In the genomic region with DNA sequence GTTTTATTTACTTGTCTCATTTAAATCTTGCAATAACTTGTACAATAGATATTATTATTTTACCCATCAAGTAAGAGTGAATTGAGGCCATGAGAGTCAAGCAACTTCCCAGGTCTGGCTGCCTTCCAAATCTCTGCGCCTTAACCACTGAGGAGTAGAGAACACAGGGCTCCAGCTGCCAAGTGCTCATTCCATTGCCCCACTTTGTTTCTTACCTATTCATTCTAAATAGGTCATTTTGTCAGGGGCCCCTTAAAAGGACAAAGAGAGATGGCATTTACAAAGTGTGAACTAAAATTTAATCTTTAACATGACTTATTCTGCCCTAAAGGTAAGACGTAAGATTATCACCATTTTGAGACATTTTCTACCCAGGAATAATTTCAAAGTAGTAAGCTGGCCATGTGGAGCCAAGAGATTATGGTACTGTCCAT, we compare ENCODE assay signal across 8 cellular contexts. TPM values are rescaled to one million over a fixed set of nuclear protein-coding genes. Genes with fewer than 3 reads are reported as not detected.
DNase-seq lines count a peak whose midpoint lies in the region; ATAC-seq and TF ChIP-seq lines count a peak whose summit lies in the region.

No MANE protein-coding gene starts in this region.

- H3K9ac ChIP-seq in smooth muscle cell (ENCODE audit: low read depth) = peak overlapping the region; percentile 100

- H2AFZ ChIP-seq in OCI-LY7 (ENCODE audit: low read length) (no peak overlapping the region), smooth muscle cell (ENCODE audit: low read depth) (no peak overlapping the region)

- BruUV-seq in OCI-LY7 (replicated peaks; lab: Mats Ljungman, UMichigan) = no TSS peak

- DNase-seq in EL (peak; percentile 75), OCI-LY7 (ENCODE audit: low spot score) (no peak), brain microvascular endothelial cell (peak; percentile 43), iris pigment epithelial cell (ENCODE audit: low read depth) (peak; percentile 85), smooth muscle cell (lab: John Stamatoyannopoulos, UW; ENCODE audit: unreplicated experiment) (no peak)

- H3K27ac ChIP-seq in 22Rv1 (0 out of 2 replicates have a peak overlapping the region, but pooled peaks have one; percentile 3), OCI-LY7 (ENCODE audit: low read depth, low read length, poor library complexity, severe bottlenecking) (no peak overlapping the region), brain microvascular endothelial cell (no peak overlapping the region), smooth muscle cell (ENCODE audit: low read depth) (no peak overlapping the region)

- H3K79me2 ChIP-seq in OCI-LY7 (ENCODE audit: insufficient read depth, low read depth, low read length) = peaks cover 90% of the 10 kb centered on the region
- H3K79me2 ChIP-seq in smooth muscle cell (ENCODE audit: low read depth) = peaks cover 68% of the 10 kb centered on the region

- H3K4me2 ChIP-seq in OCI-LY7 (ENCODE audit: low read length) (peak overlapping the region; percentile 96), smooth muscle cell (peak overlapping the region; percentile 93)

- H4K20me1 ChIP-seq in OCI-LY7 (ENCODE audit: insufficient read depth, low read length) (peaks cover 58% of the 10 kb centered on the region), smooth muscle cell (ENCODE audit: low read depth) (peaks cover 82% of the 10 kb centered on the region)

- H3K36me3 ChIP-seq in OCI-LY7 (ENCODE audit: insufficient read depth, low read length) (peaks cover 81% of the 10 kb centered on the region), brain microvascular endothelial cell (replicated peaks) (peaks cover 25% of the 10 kb centered on the region), smooth muscle cell (ENCODE audit: low read depth) (peaks cover 22% of the 10 kb centered on the region)

- H3F3A ChIP-seq in smooth muscle cell (ENCODE audit: low read depth) = peaks cover 8% of the 10 kb centered on the region

- intact Hi-C loops in OCI-LY7 (cut with micrococcal nuclease; ENCODE audit: unreplicated experiment) = loop anchor here (10.0 kb wide), 1 partner anchor 543 kb away; the partner anchor contains the start of gene SNRPE

- H3K9me3 ChIP-seq in OCI-LY7 (ENCODE audit: low read length) = no peaks in the 10 kb centered on the region
- no peaks in the 10 kb centered on the region for H3K9me3 ChIP-seq in smooth muscle cell (replicated peaks; ENCODE audit: low read depth)

- H3K27me3 ChIP-seq in brain microvascular endothelial cell (replicated peaks) (no peaks in the 10 kb centered on the region), smooth muscle cell (ENCODE audit: low read depth) (no peaks in the 10 kb centered on the region)

- H3K4me1 ChIP-seq in OCI-LY7 (ENCODE audit: insufficient read depth, low read length, poor library complexity, severe bottlenecking) = peaks cover 34% of the 10 kb centered on the region
- H3K4me1 ChIP-seq in smooth muscle cell (ENCODE audit: low read depth) = peaks cover 9% of the 10 kb centered on the region

- WGBS in smooth muscle cell (ENCODE audit: low lambda C conversion rate) = 0% methylated on average over 2 of the region's 2 CpGs

- in situ Hi-C loops in brain microvascular endothelial cell (cut with HindIII; ENCODE audit: low pct_ligation_motif_present, low sequenced_read_pairs) = no loop called here

- no peaks in the 10 kb centered on the region for H3K9me2 ChIP-seq in OCI-LY7 (ENCODE audit: insufficient read depth, low read length)

- H3K4me3 ChIP-seq in OCI-LY7 (ENCODE audit: low read depth, low read length, poor library complexity, severe bottlenecking) (peak overlapping the region; percentile 98), brain microvascular endothelial cell (ENCODE audit: low read depth, low read length) (peak overlapping the region; percentile 100), smooth muscle cell (peak overlapping the region; percentile 91)

- CTCF ChIA-PET in OCI-LY7 (lab: Charles Lee; ENCODE audit: unreplicated experiment) = no interaction called here

- TF ChIP-seq CTCF in 22Rv1 (IDR thresholded peaks at IDR 0.05) (no peak), OCI-LY7 (conservative IDR thresholded peaks at IDR 0.05; ENCODE audit: low read length) (no peak), brain microvascular endothelial cell (IDR thresholded peaks at IDR 0.05; ENCODE audit: low read depth, low read length, missing control alignments) (no peak), smooth muscle cell (IDR thresholded peaks at IDR 0.05; ENCODE audit: borderline replicate concordance, insufficient read depth, poor library complexity, severe bottlenecking) (no peak)

- ATAC-seq in activated CD4-positive, CD25-positive, alpha-beta regulatory T cell treated with anti-CD3 and anti-CD28 coated beads, Interleukin-2, amount 50 U/mL, for 24 hours = no peak
- ATAC-seq in HG02588 (IDR thresholded peaks at IDR 0.05; ENCODE audit: unreplicated experiment) = no peak

- POLR2A ChIA-PET in OCI-LY7 (lab: Charles Lee) = interaction anchor here (0.9 to 1.0 kb wide), 2 partner anchors 9 to 108 kb away, joined by 3 read pairs; partner anchors contain the start of gene MDM4

RNA-seq across cellular contexts. Expression of gene PPP1R15B, which starts 3.5 kb away (rescaled TPM):
- 63.5 and 72.6 TPM in 2 replicates for total RNA-seq in OCI-LY7 (2014; rRNA removed; shearing (Covaris generic))
- total RNA-seq in OCI-LY7 (2022) = 79.2 and 91.3 TPM in 2 replicates
- 68.1 and 74.8 TPM in 2 replicates for total RNA-seq in smooth muscle cell
- polyA plus RNA-seq in smooth muscle cell = 24.1 and 25.0 TPM in 2 replicates

RNA-seq across cellular contexts. Expression of gene PLEKHA6, which starts 48.4 kb away (rescaled TPM):
- total RNA-seq in OCI-LY7 (2014; rRNA removed; shearing (Covaris generic)) = not detected in 2 replicates
- total RNA-seq in OCI-LY7 (2022) (not detected in 2 replicates), smooth muscle cell (0.45 and 0.67 TPM in 2 replicates)
- 0.85 and 2.5 TPM in 2 replicates for polyA plus RNA-seq in smooth muscle cell

Comparison
In these comparisons a context has a peak if more than half of its experiments do, and no peak if none do; other contexts are left out.
1. DNase-seq: peak in EL (single experiment), brain microvascular endothelial cell (single experiment) and iris pigment epithelial cell (single experiment); none in OCI-LY7 (single experiment) and smooth muscle cell (single experiment).
2. Peak in every context shown above with its lines, with median percentiles within 50 percentile points of each other: H3K4me3 ChIP-seq.